8 cellular contexts compared by ENCODE assay signal in genomic region chr15:72231066-72231846, GRCh38. TPM values are rescaled to one million over a fixed set of nuclear protein-coding genes. Genes with fewer than 3 reads are reported as not detected.
DNase-seq lines count a peak whose midpoint lies in the region; ATAC-seq, FAIRE-seq and TF ChIP-seq lines count a peak whose summit lies in the region.

TSS of gene PKM (minus strand) at chr15:72231190. CDS start at chr15:72219097, 12,093 bp downstream.

- H3K4me3 ChIP-seq in HUES48 (ENCODE audit: low read depth, low read length) (peak within 1 kb of the TSS; percentile 98), NT2/D1 (ENCODE audit: insufficient read length, low read depth) (peak within 1 kb of the TSS; percentile 99), H1 (ENCODE audit: extremely low read depth in 1 of 4, insufficient read depth in 2 of 4, low read depth in 3 of 4, low read length in 4 of 4) (peak within 1 kb of the TSS; percentile 67 to 99 (median 92)), mesenchymal stem cell (ENCODE audit: insufficient read depth in 1 of 2, low read depth in 1 of 2, low read length in 2 of 2) (peak within 1 kb of the TSS; percentile 91 to 98)

- no peak for TF ChIP-seq RAD21 in H1 (IDR thresholded peaks at IDR 0.05 in 1 of 2, conservative IDR thresholded peaks at IDR 0.05 in 1 of 2; ENCODE audit: low read depth in 2 of 2, low read length in 2 of 2)

- peak within 1 kb of the TSS; percentile 70 for H4K5ac ChIP-seq in H1 (ENCODE audit: insufficient read length, low read depth, low read length)

- H3K4me1 Mint-ChIP-seq in activated CD8-positive, alpha-beta memory T cell treated with anti-CD3 and anti-CD28 coated beads, Interleukin-2, amount 10 ng/mL, durations not matched to agents 7 days and 5 days: peaks cover 36% of the 10 kb centered on the region

- H2AK5ac ChIP-seq in H1 (ENCODE audit: low read depth, low read length): no peak within 1 kb of the TSS; the same call in 1 of the 2 replicates
- peak within 1 kb of the TSS; percentile 68 for H2AK5ac ChIP-seq in mesenchymal stem cell (ENCODE audit: low read length, severe bottlenecking)

- DNase-seq in COLO668 (lab: John Stamatoyannopoulos, UW; ENCODE audit: unreplicated experiment): peak; percentile 99
- peak; percentile 99 for DNase-seq in NT2/D1 (ENCODE audit: low read depth, low spot score)
- DNase-seq in activated CD8-positive, alpha-beta memory T cell treated with anti-CD3 and anti-CD28 coated beads, Interleukin-2, amount 10 ng/mL, durations not matched to agents 7 days and 5 days: peak; percentile 96
- DNase-seq in H1 (ENCODE audit: low read depth in 1 of 2, low spot score in 2 of 2): peak; percentile 95 to 98
- peak; percentile 95 for DNase-seq in mesenchymal stem cell
- peak; percentile 90 for DNase-seq in stimulated activated CD8-positive, alpha-beta memory T cell treated with anti-CD3 and anti-CD28 coated beads, Interleukin-12 subunit alpha, Interleukin-12 subunit beta, amount 100 ng/mL, for 24 hours (ENCODE audit: extremely low read depth)

- no peak for FAIRE-seq in H1 (lab: Jason Lieb, UNC)

- H3K27me3 ChIP-seq in HUES48 (ENCODE audit: control insufficient read depth, insufficient read depth, low read length): peaks cover 37% of the 10 kb centered on the region
- H3K27me3 ChIP-seq in NT2/D1 (ENCODE audit: insufficient read depth, insufficient read length): no peaks in the 10 kb centered on the region
- H3K27me3 ChIP-seq in H1 (replicated peaks in 1 of 4; ENCODE audit: control insufficient read depth in 3 of 4, extremely low read depth in 1 of 4, insufficient read depth in 3 of 4, low read length in 3 of 4): peaks cover 2 to 32% (median 18%) of the 10 kb centered on the region in 4 experiments; a peak in 6 of 7 replicates
- H3K27me3 ChIP-seq in mesenchymal stem cell (ENCODE audit: control insufficient read depth in 1 of 2, insufficient read depth in 1 of 2, low read length in 2 of 2): no peaks in the 10 kb centered on the region

- H2BK120ac ChIP-seq in H1 (replicated peaks; ENCODE audit: low read depth, low read length): no peak within 1 kb of the TSS
- H2BK120ac ChIP-seq in mesenchymal stem cell (ENCODE audit: low read depth, low read length): peak within 1 kb of the TSS; percentile 98

- H3K4ac ChIP-seq in H1 (replicated peaks; ENCODE audit: insufficient read length, low read depth, low read length) (peak within 1 kb of the TSS; percentile 79), mesenchymal stem cell (ENCODE audit: low read depth in 1 of 2, low read length in 2 of 2) (peak within 1 kb of the TSS; percentile 97 to 99)

- TF ChIP-seq EP300 in H1 (IDR thresholded peaks at IDR 0.05; ENCODE audit: borderline replicate concordance in 1 of 2, low read depth in 2 of 2, low read length in 2 of 2): peak in 1 of 2 experiments; percentile 80; a peak in 2 of 3 replicates

- H3K36me3 Mint-ChIP-seq in activated CD8-positive, alpha-beta memory T cell treated with anti-CD3 and anti-CD28 coated beads, Interleukin-2, amount 10 ng/mL, durations not matched to agents 7 days and 5 days: peaks cover 32% of the 10 kb centered on the region

- H3K18ac ChIP-seq in H1 (ENCODE audit: extremely low read depth, low read length): peak within 1 kb of the TSS; percentile 99
- peak within 1 kb of the TSS; percentile 97 to 98 for H3K18ac ChIP-seq in mesenchymal stem cell (ENCODE audit: low read depth in 1 of 2, low read length in 2 of 2)

- peaks cover 24% of the 10 kb centered on the region in 2 experiments for H4K20me1 ChIP-seq in H1 (replicated peaks in 1 of 2; ENCODE audit: control insufficient read depth in 1 of 2, insufficient read depth in 2 of 2, low read length in 2 of 2)

- peak within 1 kb of the TSS; percentile 99 for H3K4me3 Mint-ChIP-seq in activated CD8-positive, alpha-beta memory T cell treated with anti-CD3 and anti-CD28 coated beads, Interleukin-2, amount 10 ng/mL, durations not matched to agents 7 days and 5 days

- H3K56ac ChIP-seq in H1 (replicated peaks; ENCODE audit: insufficient read length, low read depth, low read length): peak within 1 kb of the TSS; percentile 54

- no peak for TF ChIP-seq CTCF in H1 (IDR thresholded peaks at IDR 0.05; ENCODE audit: control extremely low read depth in 1 of 3, insufficient read depth in 1 of 3, low read depth in 1 of 3, low read length in 3 of 3)

- H2BK5ac ChIP-seq in H1 (ENCODE audit: low read depth, low read length) (peak within 1 kb of the TSS; percentile 99), mesenchymal stem cell (ENCODE audit: low read depth, low read length, poor library complexity, severe bottlenecking) (peak within 1 kb of the TSS; percentile 95)

- CTCF ChIA-PET in activated CD8-positive, alpha-beta memory T cell treated with anti-CD3 and anti-CD28 coated beads, Interleukin-2, amount 10 ng/mL, durations not matched to agents 7 days and 5 days (lab: Charles Lee): interaction anchor here (0.8 to 1.6 kb wide), 4 partner anchors 39 to 231 kb away, joined by 3 to 6 read pairs (median 4); no protein-coding TSS in a partner anchor
- CTCF ChIA-PET in H1 (lab: Charles Lee; ENCODE audit: partially characterized antibody): interaction anchor here (1.0 to 1.9 kb wide), 5 partner anchors 11 to 54 kb away, joined by 3 to 11 read pairs (median 4); no protein-coding TSS in a partner anchor

- peak within 1 kb of the TSS; percentile 93 for H2BK12ac ChIP-seq in H1 (ENCODE audit: low read depth, low read length)
- peak within 1 kb of the TSS; percentile 33 to 65 for H2BK12ac ChIP-seq in mesenchymal stem cell (ENCODE audit: low read length in 2 of 2)

- H3K4me2 ChIP-seq in H1 (ENCODE audit: insufficient read depth in 1 of 2, low read depth in 2 of 2, low read length in 2 of 2): peak within 1 kb of the TSS; percentile 97 to 99
- peak within 1 kb of the TSS; percentile 90 for H3K4me2 ChIP-seq in mesenchymal stem cell (ENCODE audit: low read length, poor library complexity, severe bottlenecking)

- peaks cover 4% of the 10 kb centered on the region; the same call in 1 of the 2 replicates for H3K36me3 ChIP-seq in HUES48 (ENCODE audit: control insufficient read depth, insufficient read depth, low read length)
- H3K36me3 ChIP-seq in NT2/D1 (ENCODE audit: insufficient read depth, insufficient read length, low read length): peaks cover 27% of the 10 kb centered on the region
- H3K36me3 ChIP-seq in H1 (ENCODE audit: control insufficient read depth in 2 of 4, insufficient read depth in 4 of 4, low read length in 3 of 4): 0 out of 8 replicates have a peak, but pooled peaks cover 0 to 5% (median 0%) of the 10 kb centered on the region in 4 experiments
- no peaks in the 10 kb centered on the region for H3K36me3 ChIP-seq in mesenchymal stem cell (ENCODE audit: control insufficient read depth in 1 of 2, insufficient read depth in 2 of 2, low read depth in 1 of 2, low read length in 2 of 2)

- H4K8ac ChIP-seq in H1 (ENCODE audit: extremely low read depth, insufficient read depth, low read length) (peak within 1 kb of the TSS; percentile 97), mesenchymal stem cell (ENCODE audit: low read length) (peak within 1 kb of the TSS; percentile 89)

- H4K91ac ChIP-seq in H1 (replicated peaks; ENCODE audit: insufficient read length, low read length): peak within 1 kb of the TSS; percentile 91
- H4K91ac ChIP-seq in mesenchymal stem cell (ENCODE audit: low read length): peak within 1 kb of the TSS; percentile 94

- H3K23ac ChIP-seq in H1 (ENCODE audit: insufficient read length) (no peak within 1 kb of the TSS), mesenchymal stem cell (ENCODE audit: low read length in 2 of 2) (peak within 1 kb of the TSS; percentile 91 to 99)

- no peak within 1 kb of the TSS for H3K14ac ChIP-seq in H1 (ENCODE audit: insufficient read length)
- peak within 1 kb of the TSS; percentile 76 to 100 for H3K14ac ChIP-seq in mesenchymal stem cell (ENCODE audit: low read length in 2 of 2)

- ATAC-seq in GM21367 (IDR thresholded peaks at IDR 0.05; ENCODE audit: unreplicated experiment): peak; percentile 41
- peak; percentile 52 for ATAC-seq in activated CD8-positive, alpha-beta memory T cell treated with anti-CD3 and anti-CD28 coated beads, Interleukin-2, amount 10 ng/mL, durations not matched to agents 7 days and 5 days

- peaks cover 24 to 43% of the 10 kb centered on the region in 2 experiments for H3K79me2 ChIP-seq in H1 (ENCODE audit: control insufficient read depth in 1 of 2, insufficient read depth in 2 of 2, low read length in 2 of 2)

- peaks cover 5% of the 10 kb centered on the region for H3K79me1 ChIP-seq in H1 (ENCODE audit: low read depth, low read length)
- H3K79me1 ChIP-seq in mesenchymal stem cell (replicated peaks; ENCODE audit: low read length, poor library complexity, severe bottlenecking): peaks cover 9% of the 10 kb centered on the region

- H3K9me3 ChIP-seq in HUES48 (ENCODE audit: control insufficient read depth, insufficient read depth, low read length) (no peaks in the 10 kb centered on the region), NT2/D1 (ENCODE audit: insufficient read depth, low read length) (no peaks in the 10 kb centered on the region), H1 (ENCODE audit: insufficient read depth in 2 of 2, low read depth in 1 of 2, low read length in 1 of 2) (no peaks in the 10 kb centered on the region), mesenchymal stem cell (ENCODE audit: control insufficient read depth, low read length) (no peaks in the 10 kb centered on the region)

- H2BK15ac ChIP-seq in H1 (ENCODE audit: low read length) (no peak within 1 kb of the TSS), mesenchymal stem cell (ENCODE audit: low read depth, poor library complexity, severe bottlenecking) (peak within 1 kb of the TSS; percentile 99)

- no peak within 1 kb of the TSS; the same call in 1 of the 2 replicates for H2BK20ac ChIP-seq in H1 (ENCODE audit: low read length)

- POLR2A ChIA-PET in H1 (lab: Charles Lee; ENCODE audit: partially characterized antibody): interaction anchor here (0.7 to 4.8 kb wide), 17 partner anchors 10 to 480 kb away, joined by 3 to 66 read pairs (median 4); partner anchors contain the start of genes CELF6 and GRAMD2A

- H3K9ac ChIP-seq in HUES48 (ENCODE audit: low read depth, low read length) (peak within 1 kb of the TSS; percentile 67), NT2/D1 (ENCODE audit: insufficient read length, low read depth) (peak within 1 kb of the TSS; percentile 100), H1 (replicated peaks in 1 of 4; ENCODE audit: extremely low read depth in 1 of 4, low read depth in 3 of 4, low read length in 3 of 4) (peak within 1 kb of the TSS; percentile 66 to 86 (median 82)), mesenchymal stem cell (ENCODE audit: low read length) (peak within 1 kb of the TSS; percentile 99)

- H2AFZ ChIP-seq in H1 (ENCODE audit: low read length) (0 out of 2 replicates have a peak within 1 kb of the TSS, but pooled peaks have one; percentile 46), mesenchymal stem cell (ENCODE audit: low read depth, low read length) (peak within 1 kb of the TSS; percentile 63)

- no peaks in the 10 kb centered on the region for H3K27me3 Mint-ChIP-seq in activated CD8-positive, alpha-beta memory T cell treated with anti-CD3 and anti-CD28 coated beads, Interleukin-2, amount 10 ng/mL, durations not matched to agents 7 days and 5 days

- peak within 1 kb of the TSS; percentile 85 for H3K27ac ChIP-seq in HUES48 (ENCODE audit: low read depth, low read length)
- H3K27ac ChIP-seq in H1 (ENCODE audit: low read depth, low read length): peak within 1 kb of the TSS; percentile 74
- peak within 1 kb of the TSS; percentile 98 for H3K27ac ChIP-seq in mesenchymal stem cell (ENCODE audit: low read length, poor library complexity, severe bottlenecking)

- H3K4me1 ChIP-seq in HUES48 (ENCODE audit: control insufficient read depth, insufficient read depth, low read length) (peaks cover 33% of the 10 kb centered on the region), NT2/D1 (ENCODE audit: insufficient read depth, insufficient read length) (peaks cover 3% of the 10 kb centered on the region), H1 (replicated peaks in 1 of 4; ENCODE audit: control insufficient read depth in 3 of 4, insufficient read depth in 4 of 4, low read length in 3 of 4) (peaks cover 3 to 25% (median 19%) of the 10 kb centered on the region in 4 experiments), mesenchymal stem cell (ENCODE audit: control insufficient read depth, insufficient read depth, low read depth, low read length) (peaks cover 12% of the 10 kb centered on the region)

- peaks cover 12% of the 10 kb centered on the region for H3K23me2 ChIP-seq in H1 (ENCODE audit: low read depth, low read length)

- peak; percentile 94 to 98 for TF ChIP-seq POLR2A in H1 (IDR thresholded peaks at IDR 0.05; ENCODE audit: control extremely low read depth in 1 of 2, low read depth in 2 of 2, low read length in 2 of 2)

- peak within 1 kb of the TSS; percentile 97 for H3K27ac Mint-ChIP-seq in activated CD8-positive, alpha-beta memory T cell treated with anti-CD3 and anti-CD28 coated beads, Interleukin-2, amount 10 ng/mL, durations not matched to agents 7 days and 5 days

- H3K9me3 Mint-ChIP-seq in activated CD8-positive, alpha-beta memory T cell treated with anti-CD3 and anti-CD28 coated beads, Interleukin-2, amount 10 ng/mL, durations not matched to agents 7 days and 5 days (ENCODE audit: low read depth): no peaks in the 10 kb centered on the region

- WGBS in H1 (ENCODE audit: extremely low coverage in 1 of 2, insufficient coverage in 1 of 2, insufficient read length in 1 of 2, insufficient replicate concordance in 2 of 2, low coverage in 1 of 2, low lambda C conversion rate in 2 of 2, missing lambda C conversion rate in 1 of 2), 2 experiments: 1% methylated on average over 57 of the region's 70 CpGs; no CpG with 5 or more reads in 1 of the 2 experiments
- under 1% methylated on average over 68 of the region's 70 CpGs for WGBS in mesenchymal stem cell

RNA-seq across cellular contexts. Expression of gene PKM, which starts in this region (rescaled TPM):
- 1,000 to 10,000 TPM; 1,010 to 1,764 TPM for total RNA-seq in activated CD8-positive, alpha-beta memory T cell treated with anti-CD3 and anti-CD28 coated beads, Interleukin-2, amount 10 ng/mL, durations not matched to agents 7 days and 5 days
- total RNA-seq in H1 (2021; fragmentation: NEBNext Ultra II Directional; extraction: Animal tissue kit (Norgen Biotek cat#: 25700)): 761 and 780 TPM in 2 replicates
- polyA plus RNA-seq in H1 (2011; rRNA removed): 856 and 1,089 TPM in 2 replicates
- 1,111 TPM for polyA plus RNA-seq in H1 (2011; cell fraction: cytosol; rRNA removed)
- 1,343 TPM for polyA plus RNA-seq in H1 (2011; cell fraction: nucleus; rRNA removed)
- 1,003 to 1,133 TPM (median 1,096 TPM) in 4 replicates for polyA plus RNA-seq in H1 (2012, experiment 1 of 2)
- 1,059 TPM for polyA plus RNA-seq in H1 (2012, experiment 2 of 2)
- 646 TPM for polyA plus RNA-seq in H1 (2013, experiment 1 of 2)
- polyA plus RNA-seq in H1 (2013, experiment 2 of 2): 625 TPM
- polyA minus RNA-seq in H1 (2011; rRNA and poly(A)+ RNA removed): 1,050 and 1,384 TPM in 2 replicates
- 677 TPM for polyA minus RNA-seq in H1 (2011; cell fraction: cytosol; rRNA and poly(A)+ RNA removed)
- polyA minus RNA-seq in H1 (2011; cell fraction: nucleus; rRNA and poly(A)+ RNA removed): 678 TPM
- 999 TPM for polyA plus RNA-seq in mesenchymal stem cell (2013, experiment 1 of 2)
- polyA plus RNA-seq in mesenchymal stem cell (2013, experiment 2 of 2): 982 TPM

Comparison
In these comparisons a context has a peak if more than half of its experiments do, and no peak if none do; other contexts are left out.
1. Peak in every context shown above with its lines: DNase-seq, ATAC-seq, H3K4me3 ChIP-seq and H3K27ac ChIP-seq.